ENCODE assay signal across 28 cellular contexts in genomic region chr11:80282643-80283042, GRCh38.
"Had no signal": no experiment of that assay in that cellular context is flagged by ENCODE, and none has a peak within 500 bp of the region (broad histone marks: within the 10 kb centered on the region; RNA-seq: fewer than 3 reads in every experiment).

No MANE protein-coding gene starts in this region.

- FAIRE-seq: colon had no signal

- H3K36me3 Mint-ChIP-seq: immature natural killer cell; memory B cell; mesothelial cell of epicardium; naive B cell; natural killer cell treated with Interleukin-12 subunit alpha and Interleukin-12 subunit beta and Interleukin-15 and Interleukin-18, amount 100 ng/mL, for 72 hours; stimulated activated naive B cell treated with anti-CD40 and anti-IgM and Interleukin-4, amounts not matched to agents 10 μg/mL and 1 μg/mL and 100 μg/mL, for 72 hours had no signal

- H3K27me3 ChIP-seq: dorsolateral prefrontal cortex, gastrocnemius medialis, right atrium auricular region, sigmoid colon, spleen, suprapubic skin, transverse colon, upper lobe of right lung, uterus had no signal

- H3K27me3 Mint-ChIP-seq: memory B cell; naive B cell; natural killer cell treated with Interleukin-12 subunit alpha and Interleukin-12 subunit beta and Interleukin-15 and Interleukin-18, amount 100 ng/mL, for 72 hours; stimulated activated naive B cell treated with anti-CD40 and anti-IgM and Interleukin-4, amounts not matched to agents 10 μg/mL and 1 μg/mL and 100 μg/mL, for 72 hours; stimulated activated naive CD8-positive, alpha-beta T cell treated with anti-CD3 and anti-CD28 coated beads, Interleukin-15, Interleukin-2, amounts not matched to agents 100 ng/mL and 50 ng/mL, for 24 hours had no signal

- H3K36me3 ChIP-seq: gastrocnemius medialis, prostate gland, right atrium auricular region, sigmoid colon, spleen, suprapubic skin, transverse colon, upper lobe of right lung, uterus had no signal

- H3K4me3 ChIP-seq: dorsolateral prefrontal cortex, gastrocnemius medialis, lung, mucosa of descending colon, prostate gland, right atrium auricular region, sigmoid colon, skin epidermis, spleen, suprapubic skin, transverse colon, upper lobe of right lung, uterus had no signal

- H3K4me1 ChIP-seq: gastrocnemius medialis, prostate gland, right atrium auricular region, sigmoid colon, spleen, transverse colon, upper lobe of right lung, uterus had no signal

- DNase-seq: central memory CD4-positive, alpha-beta T cell; dorsolateral prefrontal cortex; effector CD4-positive, alpha-beta T cell; gastrocnemius medialis; head of caudate nucleus; immature natural killer cell; islet precursor cell; mucosa of descending colon; naive B cell; nucleus accumbens; sigmoid colon; spleen; stimulated activated CD4-positive, alpha-beta T cell treated with anti-CD3 and anti-CD28 coated beads, Interleukin-4, amount 100 ng/mL, for 4 hours; stimulated activated naive B cell treated with anti-CD40 and anti-IgM and Interleukin-4, amounts not matched to agents 10 μg/mL and 1 μg/mL and 100 μg/mL, for 72 hours; transverse colon; upper lobe of right lung; uterus had no signal

- H3K9me3 ChIP-seq: gastrocnemius medialis, mucosa of descending colon, prostate gland, right atrium auricular region, sigmoid colon, suprapubic skin, transverse colon, upper lobe of right lung, uterus had no signal

- ATAC-seq: gastrocnemius medialis; left lobe of liver; mucosa of descending colon; natural killer cell treated with Interleukin-12 subunit alpha and Interleukin-12 subunit beta and Interleukin-15 and Interleukin-18, amount 100 ng/mL, for 72 hours; stimulated activated naive B cell treated with anti-CD40 and anti-IgM and Interleukin-4, amounts not matched to agents 10 μg/mL and 1 μg/mL and 100 μg/mL, for 72 hours; upper lobe of right lung had no signal

- H3K27ac Mint-ChIP-seq: immature natural killer cell; memory B cell; mesothelial cell of epicardium; naive B cell; natural killer cell treated with Interleukin-12 subunit alpha and Interleukin-12 subunit beta and Interleukin-15 and Interleukin-18, amount 100 ng/mL, for 72 hours; stimulated activated naive B cell treated with anti-CD40 and anti-IgM and Interleukin-4, amounts not matched to agents 10 μg/mL and 1 μg/mL and 100 μg/mL, for 72 hours; stimulated activated naive CD8-positive, alpha-beta T cell treated with anti-CD3 and anti-CD28 coated beads, Interleukin-15, Interleukin-2, amounts not matched to agents 100 ng/mL and 50 ng/mL, for 24 hours had no signal

- H3K4me3 Mint-ChIP-seq: immature natural killer cell; memory B cell; mesothelial cell of epicardium; natural killer cell treated with Interleukin-12 subunit alpha and Interleukin-12 subunit beta and Interleukin-15 and Interleukin-18, amount 100 ng/mL, for 72 hours; stimulated activated naive B cell treated with anti-CD40 and anti-IgM and Interleukin-4, amounts not matched to agents 10 μg/mL and 1 μg/mL and 100 μg/mL, for 72 hours; stimulated activated naive CD8-positive, alpha-beta T cell treated with anti-CD3 and anti-CD28 coated beads, Interleukin-15, Interleukin-2, amounts not matched to agents 100 ng/mL and 50 ng/mL, for 24 hours had no signal

- H3K27ac ChIP-seq: dorsolateral prefrontal cortex, gastrocnemius medialis, prostate gland, right atrium auricular region, sigmoid colon, skin epidermis, spleen, suprapubic skin, transverse colon, upper lobe of right lung, uterus had no signal

- H3K4me1 Mint-ChIP-seq: immature natural killer cell; memory B cell; naive B cell; stimulated activated naive B cell treated with anti-CD40 and anti-IgM and Interleukin-4, amounts not matched to agents 10 μg/mL and 1 μg/mL and 100 μg/mL, for 72 hours had no signal

- H3K9me3 Mint-ChIP-seq: mesothelial cell of epicardium had no signal
